ENCODE assay signal across 17 cellular contexts in the genomic region with DNA sequence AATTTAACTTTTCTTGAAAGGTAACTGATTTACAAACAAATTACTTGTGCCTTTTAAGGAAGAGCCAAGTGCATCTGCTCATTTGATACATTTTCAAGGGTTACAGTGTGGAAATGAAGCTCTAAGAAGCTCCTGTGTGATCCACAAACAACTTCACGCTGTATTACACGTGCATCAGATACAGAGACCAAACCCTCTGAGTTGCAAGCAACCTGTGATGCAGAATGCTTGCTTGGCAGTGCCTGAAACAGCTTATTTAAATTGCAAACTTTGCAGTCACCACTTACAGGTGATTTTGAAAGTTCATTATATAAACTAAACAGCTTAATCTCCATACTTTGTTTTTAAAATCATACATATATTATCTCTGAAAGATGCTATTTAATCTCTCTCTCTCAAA. TPM values are rescaled to one million over a fixed set of nuclear protein-coding genes. Genes with fewer than 3 reads are reported as not detected.
DNase-seq lines count a peak whose midpoint lies in the region; ATAC-seq and TF ChIP-seq lines count a peak whose summit lies in the region.
"Had no signal": no experiment of that assay in that cellular context is flagged by ENCODE, and none has a peak within 500 bp of the region (broad histone marks: within the 10 kb centered on the region; RNA-seq: fewer than 3 reads in every experiment).

No MANE protein-coding gene starts in this region.

- no peak overlapping the region for H3K4me3 Mint-ChIP-seq in activated B cell treated with CpG ODN at 0.5 μM for 24 hours
- H3K4me3 Mint-ChIP-seq in activated T-cell treated with anti-CD3 and anti-CD28 coated beads, Interleukin-2, amount 50 U/mL, for 4 hours, result no peak overlapping the region
- H3K4me3 Mint-ChIP-seq: T-helper 17 cell had no signal

- CTCF ChIA-PET in activated B cell treated with CpG ODN at 0.5 μM for 24 hours (lab: Charles Lee), result no interaction called here

- peak overlapping the region; percentile 13 for H3K27ac Mint-ChIP-seq in activated B cell treated with CpG ODN at 0.5 μM for 24 hours
- H3K27ac Mint-ChIP-seq: T-helper 17 cell had no signal

- no peak for TF ChIP-seq CTCF in activated B cell treated with CpG ODN at 0.5 μM for 24 hours (IDR thresholded peaks at IDR 0.05)

- POLR2A ChIA-PET in activated B cell treated with CpG ODN at 0.5 μM for 24 hours (lab: Charles Lee), result interaction anchor here (0.9 to 1.7 kb wide), 3 partner anchors 15 to 41 kb away, joined by 3 to 5 read pairs (median 4); no protein-coding TSS in a partner anchor

- ATAC-seq in activated B cell treated with CpG ODN at 0.5 μM for 24 hours (ENCODE audit: low read depth) (no peak), HG02981 (IDR thresholded peaks at IDR 0.05; ENCODE audit: unreplicated experiment) (no peak)
- ATAC-seq in activated T-cell treated with anti-CD3 and anti-CD28 coated beads, Interleukin-2, amount 50 U/mL, for 4 hours, result no peak
- ATAC-seq: HepG2; stimulated activated naive CD8-positive, alpha-beta T cell treated with anti-CD3 and anti-CD28 coated beads, Interleukin-15, Interleukin-2, amounts not matched to agents 100 U/mL and 50 U/mL, for 24 hours; T-helper 17 cell; upper lobe of right lung had no signal

- H3K4me1 Mint-ChIP-seq in activated B cell treated with CpG ODN at 0.5 μM for 24 hours, result peaks cover 26% of the 10 kb centered on the region
- peaks cover 24% of the 10 kb centered on the region for H3K4me1 Mint-ChIP-seq in activated T-cell treated with anti-CD3 and anti-CD28 coated beads, Interleukin-2, amount 50 U/mL, for 4 hours (ENCODE audit: low read depth)

- peaks cover 39% of the 10 kb centered on the region for H3K36me3 Mint-ChIP-seq in activated B cell treated with CpG ODN at 0.5 μM for 24 hours (ENCODE audit: low read depth)
- peaks cover 2% of the 10 kb centered on the region for H3K36me3 Mint-ChIP-seq in activated T-cell treated with anti-CD3 and anti-CD28 coated beads, Interleukin-2, amount 50 U/mL, for 4 hours (ENCODE audit: insufficient read depth)

- H3K9me3 Mint-ChIP-seq in activated B cell treated with CpG ODN at 0.5 μM for 24 hours, result no peaks in the 10 kb centered on the region
- H3K9me3 Mint-ChIP-seq in activated T-cell treated with anti-CD3 and anti-CD28 coated beads, Interleukin-2, amount 50 U/mL, for 4 hours, result no peaks in the 10 kb centered on the region

- H3K27me3 Mint-ChIP-seq in activated B cell treated with CpG ODN at 0.5 μM for 24 hours, result no peaks in the 10 kb centered on the region
- H3K27me3 Mint-ChIP-seq in activated T-cell treated with anti-CD3 and anti-CD28 coated beads, Interleukin-2, amount 50 U/mL, for 4 hours (ENCODE audit: low read depth), result peaks cover 4% of the 10 kb centered on the region

- intact Hi-C loops in activated B cell treated with CpG ODN at 0.5 μM for 24 hours (cut with micrococcal nuclease), result loop anchor here (5.0 kb wide), 1 partner anchor 1283 kb away; no protein-coding TSS in a partner anchor

- DNase-seq in NCI-H1417 (lab: John Stamatoyannopoulos, UW), result peak; percentile 6 to 48 (median 17)
- DNase-seq in NCI-H1417 treated with DMSO at 0.1 percent for 48 hours (lab: John Stamatoyannopoulos, UW), result no peak
- DNase-seq in activated B cell treated with CpG ODN at 0.5 μM for 24 hours, result no peak
- peak; percentile 53 for DNase-seq in left kidney (ENCODE audit: low read depth, low spot score)
- DNase-seq in superior temporal gyrus (ENCODE audit: extremely low spot score), result peak; percentile 81
- DNase-seq in EL, result no peak
- DNase-seq in activated T-cell treated with anti-CD3 and anti-CD28 coated beads, Interleukin-2, amount 50 U/mL, for 4 hours, result no peak
- DNase-seq: activated CD4-positive, alpha-beta T cell treated with anti-CD3 and anti-CD28 coated beads, Interleukin-2, amount 50 U/mL, for 48 hours; C1 segment of cervical spinal cord; foreskin melanocyte; midbrain; NCI-H1694 treated with DMSO at 0.1 percent for 48 hours; stimulated activated naive CD8-positive, alpha-beta T cell treated with anti-CD3 and anti-CD28 coated beads, Interleukin-15, Interleukin-2, amounts not matched to agents 100 U/mL and 50 U/mL, for 24 hours; T-helper 17 cell; upper lobe of right lung had no signal

RNA-seq across cellular contexts. Expression of gene ZEB2, which starts 50.1 kb away (rescaled TPM):
- 162 and 200 TPM in 2 replicates for total RNA-seq in activated B cell treated with CpG ODN at 0.5 μM for 24 hours
- total RNA-seq in activated T-cell treated with anti-CD3 and anti-CD28 coated beads, Interleukin-2, amount 50 U/mL, for 4 hours, result 10 to 100 TPM; 14.4 to 35.9 (median 25.1) TPM
- total RNA-seq: HepG2 had no signal

Comparison
In these comparisons a context has a peak if more than half of its experiments do, and no peak if none do; other contexts are left out.
1. DNase-seq: peak in NCI-H1417 (3 of 3), left kidney (single experiment) and superior temporal gyrus (single experiment); none in NCI-H1417 treated with DMSO at 0.1 percent for 48 hours (single experiment), activated B cell treated with CpG ODN at 0.5 μM for 24 hours (single experiment), EL (single experiment) and activated T-cell treated with anti-CD3 and anti-CD28 coated beads, Interleukin-2, amount 50 U/mL, for 4 hours (single experiment).